19 cellular contexts compared by ENCODE assay signal in genomic region chr12:15794196-15794595, GRCh38. TPM values are rescaled to one million over a fixed set of nuclear protein-coding genes. Genes with fewer than 3 reads are reported as not detected.
A peak's percentile ranks its signal among the peaks of the same experiment; 100 is the strongest.
DNase-seq lines count a peak whose midpoint lies in the region; ATAC-seq and TF ChIP-seq lines count a peak whose summit lies in the region.
"Had no signal": no experiment of that assay in that cellular context is flagged by ENCODE, and none has a peak within 500 bp of the region (broad histone marks: within the 10 kb centered on the region; RNA-seq: fewer than 3 reads in every experiment).

No MANE protein-coding gene starts in this region.

- H3K27ac ChIP-seq in neural progenitor cell: no peak overlapping the region
- no peak overlapping the region for H3K27ac ChIP-seq in lower lobe of right lung
- H3K27ac ChIP-seq: 22Rv1; A549; BLaER1 treated with 17β-estradiol and CSF1 and Interleukin-3, amounts not matched to agents 10 nM and 100 nM had no signal

- no peak overlapping the region for H3K9ac ChIP-seq in neural progenitor cell
- H3K9ac ChIP-seq: BLaER1 treated with 17β-estradiol and CSF1 and Interleukin-3, amounts not matched to agents 10 nM and 100 nM had no signal

- intact Hi-C loops in lower lobe of right lung (cut with DNase I): no loop called here

- no peak for ATAC-seq in lower lobe of right lung
- ATAC-seq: A549 had no signal

- H3K9me3 Mint-ChIP-seq in neural progenitor cell: peaks cover 4% of the 10 kb centered on the region
- H3K9me3 Mint-ChIP-seq: CD4-positive, alpha-beta T cell; CD8-positive, alpha-beta memory T cell had no signal

- H3K4me3 Mint-ChIP-seq in neural progenitor cell: no peak overlapping the region
- H3K4me3 Mint-ChIP-seq: CD4-positive, alpha-beta T cell; CD8-positive, alpha-beta memory T cell had no signal

- H3K79me2 ChIP-seq in neural progenitor cell (ENCODE audit: low read depth): no peaks in the 10 kb centered on the region

- H3K9me3 ChIP-seq in neural progenitor cell (ENCODE audit: low read depth) (no peaks in the 10 kb centered on the region), lower lobe of right lung (no peaks in the 10 kb centered on the region)
- H3K9me3 ChIP-seq: A549, BE2C had no signal

- H4K20me1 ChIP-seq in neural progenitor cell (ENCODE audit: low read depth): no peaks in the 10 kb centered on the region
- H4K20me1 ChIP-seq: BLaER1 treated with 17β-estradiol and CSF1 and Interleukin-3, amounts not matched to agents 10 nM and 100 nM had no signal

- H2AFZ ChIP-seq in neural progenitor cell (replicated peaks): peak overlapping the region; percentile 3

- H3K27ac Mint-ChIP-seq in neural progenitor cell: no peak overlapping the region
- H3K27ac Mint-ChIP-seq: CD14-positive monocyte; CD4-positive, alpha-beta T cell had no signal

- no peak overlapping the region for H3K4me2 ChIP-seq in neural progenitor cell
- H3K4me2 ChIP-seq: A549; BLaER1 treated with 17β-estradiol and CSF1 and Interleukin-3, amounts not matched to agents 10 nM and 100 nM had no signal

- peak; percentile 1 to 38 for DNase-seq in NCI-H524 (lab: John Stamatoyannopoulos, UW)
- DNase-seq in NCI-H524 treated with DMSO at 0.1 percent for 48 hours (lab: John Stamatoyannopoulos, UW): no peak
- DNase-seq in NCI-H82 treated with DMSO at 0.1 percent for 48 hours (lab: John Stamatoyannopoulos, UW; ENCODE audit: unreplicated experiment): peak; percentile 91
- DNase-seq in neural progenitor cell (ENCODE audit: low spot score): peak; percentile 13
- no peak for DNase-seq in activated CD4-positive, alpha-beta T cell treated with anti-CD3 and anti-CD28 coated beads, Interleukin-2, amount 50 U/mL, for 4 hours
- DNase-seq in NCI-H526 (lab: John Stamatoyannopoulos, UW): no peak
- DNase-seq in lower lobe of right lung: no peak
- DNase-seq: ACHN; BE2C; CD4-positive, alpha-beta T cell; CD8-positive, alpha-beta memory T cell; DMS153; DND-41; H7; HCEC 1CT had no signal

- H3K36me3 Mint-ChIP-seq in neural progenitor cell: no peaks in the 10 kb centered on the region
- H3K36me3 Mint-ChIP-seq: CD14-positive monocyte had no signal

- no peaks in the 10 kb centered on the region for H3K36me3 ChIP-seq in neural progenitor cell
- no peaks in the 10 kb centered on the region for H3K36me3 ChIP-seq in lower lobe of right lung
- H3K36me3 ChIP-seq: BE2C; BLaER1 treated with 17β-estradiol and CSF1 and Interleukin-3, amounts not matched to agents 10 nM and 100 nM had no signal

- H3F3A ChIP-seq in neural progenitor cell (ENCODE audit: low read depth): no peaks in the 10 kb centered on the region

- no peak overlapping the region for H3K4me3 ChIP-seq in neural progenitor cell
- no peak overlapping the region for H3K4me3 ChIP-seq in lower lobe of right lung
- H3K4me3 ChIP-seq: A549; BLaER1 treated with 17β-estradiol and CSF1 and Interleukin-3, amounts not matched to agents 10 nM and 100 nM had no signal

- H3K27me3 ChIP-seq in neural progenitor cell (peaks cover 21% of the 10 kb centered on the region), lower lobe of right lung (ENCODE audit: low read depth) (no peaks in the 10 kb centered on the region)

- H3K4me1 ChIP-seq in neural progenitor cell (peaks cover 10% of the 10 kb centered on the region), lower lobe of right lung (no peaks in the 10 kb centered on the region)
- H3K4me1 ChIP-seq: BE2C had no signal

- H3K4me1 Mint-ChIP-seq in neural progenitor cell: peaks cover 8% of the 10 kb centered on the region

- H3K27me3 Mint-ChIP-seq in neural progenitor cell (ENCODE audit: insufficient read depth, low read depth): peaks cover 5% of the 10 kb centered on the region

- TF ChIP-seq CTCF in neural progenitor cell (IDR thresholded peaks at IDR 0.05) (no peak), lower lobe of right lung (IDR thresholded peaks at IDR 0.05) (no peak)

RNA-seq across cellular contexts. Expression of gene EPS8, which starts 5.0 kb away (rescaled TPM):
- total RNA-seq in neural progenitor cell (ENCODE audit: low replicate concordance) (9.8 and 17.0 TPM in 2 replicates), lower lobe of right lung (72.8 TPM)

Comparison
In these comparisons a context has a peak if more than half of its experiments do, and no peak if none do; other contexts are left out.
1. DNase-seq: peak in NCI-H524 (2 of 2), NCI-H82 treated with DMSO at 0.1 percent for 48 hours (single experiment) and neural progenitor cell (single experiment); none in NCI-H524 treated with DMSO at 0.1 percent for 48 hours (single experiment), activated CD4-positive, alpha-beta T cell treated with anti-CD3 and anti-CD28 coated beads, Interleukin-2, amount 50 U/mL, for 4 hours (0 of 2), NCI-H526 (0 of 2) and lower lobe of right lung (single experiment).